Comparison of ENCODE assay signal across 26 cellular contexts in genomic region chr17:73455767-73456166, GRCh38.
"Had no signal": no experiment of that assay in that cellular context is flagged by ENCODE, and none has a peak within 500 bp of the region (broad histone marks: within the 10 kb centered on the region; RNA-seq: fewer than 3 reads in every experiment).

No MANE protein-coding gene starts in this region.

- H3K27ac ChIP-seq: lower lobe of right lung, neural progenitor cell, ovary, right atrium auricular region, right lobe of liver, stomach, testis, thyroid gland, transverse colon, upper lobe of left lung, vagina had no signal

- H3K4me3 Mint-ChIP-seq: immature natural killer cell; mesothelial cell of epicardium; natural killer cell; nephron progenitor cell; neural progenitor cell; stimulated activated naive B cell treated with anti-CD40 and anti-IgM and Interleukin-4, amounts not matched to agents 10 μg/mL and 1 μg/mL and 100 μg/mL, for 72 hours had no signal

- H3K9me3 Mint-ChIP-seq: immature natural killer cell, natural killer cell had no signal

- H3K27me3 Mint-ChIP-seq: naive B cell; progenitor cell of endocrine pancreas; stimulated activated naive B cell treated with anti-CD40 and anti-IgM and Interleukin-4, amounts not matched to agents 10 μg/mL and 1 μg/mL and 100 μg/mL, for 72 hours had no signal

- DNase-seq: immature natural killer cell; kidney; mammary epithelial cell; mesenchymal stem cell; naive B cell; natural killer cell; nephron progenitor cell; ovary; right lobe of liver; stimulated activated CD4-positive, alpha-beta T cell treated with anti-CD3 and anti-CD28 coated beads, Interleukin-1b, Interleukin-23, amount 100 ng/mL, for 48 hours; stimulated activated CD4-positive, alpha-beta T cell treated with anti-CD3 and anti-CD28 coated beads, Interleukin-2, amount 100 ng/mL, for 48 hours; stimulated activated CD4-positive, alpha-beta T cell treated with anti-CD3 and anti-CD28 coated beads, Interleukin-4, amount 100 ng/mL, for 4 hours; stimulated activated naive B cell treated with anti-CD40 and anti-IgM and Interleukin-4, amounts not matched to agents 10 μg/mL and 1 μg/mL and 100 μg/mL, for 72 hours; stimulated activated naive CD8-positive, alpha-beta T cell treated with anti-CD3 and anti-CD28 coated beads, Interleukin-15, Interleukin-2, amounts not matched to agents 100 U/mL and 50 U/mL, for 24 hours had no signal

- H3K36me3 ChIP-seq: lower lobe of right lung, neural progenitor cell, ovary, right atrium auricular region, right lobe of liver, stomach, thyroid gland, transverse colon, upper lobe of left lung, vagina had no signal

- ATAC-seq: lower lobe of right lung; natural killer cell; stimulated activated naive B cell treated with anti-CD40 and anti-IgM and Interleukin-4, amounts not matched to agents 10 μg/mL and 1 μg/mL and 100 μg/mL, for 72 hours; stimulated activated naive CD8-positive, alpha-beta T cell treated with anti-CD3 and anti-CD28 coated beads, Interleukin-15, Interleukin-2, amounts not matched to agents 100 U/mL and 50 U/mL, for 24 hours had no signal

- H3K36me3 Mint-ChIP-seq: immature natural killer cell, natural killer cell had no signal

- H2AFZ ChIP-seq: neural progenitor cell had no signal

- H3K27me3 ChIP-seq: neural progenitor cell, ovary, right atrium auricular region, right lobe of liver, testis, thyroid gland, transverse colon, upper lobe of left lung, vagina had no signal

- H3K4me1 Mint-ChIP-seq: immature natural killer cell, natural killer cell had no signal

- H3K4me2 ChIP-seq: neural progenitor cell, smooth muscle cell had no signal

- H3K9me3 ChIP-seq: lower lobe of right lung, ovary, right lobe of liver, testis, thyroid gland, transverse colon, vagina had no signal

- H3K4me1 ChIP-seq: lower lobe of right lung, neural progenitor cell, right atrium auricular region, right lobe of liver, testis, thyroid gland, transverse colon, upper lobe of left lung, vagina had no signal

- H3K27ac Mint-ChIP-seq: immature natural killer cell; mesothelial cell of epicardium; natural killer cell; nephron progenitor cell; neural progenitor cell; progenitor cell of endocrine pancreas; stimulated activated naive B cell treated with anti-CD40 and anti-IgM and Interleukin-4, amounts not matched to agents 10 μg/mL and 1 μg/mL and 100 μg/mL, for 72 hours had no signal

- H3K9ac ChIP-seq: neural progenitor cell had no signal

- H3K4me3 ChIP-seq: lower lobe of right lung, neural progenitor cell, ovary, right atrium auricular region, right lobe of liver, smooth muscle cell, stomach, testis, thyroid gland, transverse colon, upper lobe of left lung, vagina had no signal
